ENCODE assay signal across 1 cellular context in the genomic region with DNA sequence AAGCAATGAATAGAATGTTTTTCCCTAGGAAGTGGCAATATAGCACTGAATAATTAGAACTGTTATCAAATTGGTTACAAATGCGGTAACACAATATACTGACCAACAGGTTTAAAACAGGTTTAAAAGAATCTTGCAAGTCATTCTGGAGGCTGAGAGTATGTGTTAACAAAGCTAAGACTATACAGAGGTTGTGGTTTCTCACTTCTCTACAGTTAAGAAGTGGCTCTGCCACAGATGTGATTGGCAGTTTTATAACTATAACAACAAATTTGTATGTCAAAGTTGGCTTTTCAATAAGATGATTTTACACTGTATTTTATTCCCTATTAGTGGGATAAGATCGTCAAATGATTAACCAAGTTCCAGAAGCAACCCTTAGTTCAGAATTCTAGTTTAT.
A peak's percentile ranks its signal among the peaks of the same experiment; 100 is the strongest.
TF ChIP-seq lines count a peak whose summit lies in the region.

No MANE protein-coding gene starts in this region.

TF ChIP-seq in GM12878, 131 proteins besides CTCF, POLR2A, EP300 and RAD21 (continued from another document):
- TF ChIP-seq, protein P1, sequence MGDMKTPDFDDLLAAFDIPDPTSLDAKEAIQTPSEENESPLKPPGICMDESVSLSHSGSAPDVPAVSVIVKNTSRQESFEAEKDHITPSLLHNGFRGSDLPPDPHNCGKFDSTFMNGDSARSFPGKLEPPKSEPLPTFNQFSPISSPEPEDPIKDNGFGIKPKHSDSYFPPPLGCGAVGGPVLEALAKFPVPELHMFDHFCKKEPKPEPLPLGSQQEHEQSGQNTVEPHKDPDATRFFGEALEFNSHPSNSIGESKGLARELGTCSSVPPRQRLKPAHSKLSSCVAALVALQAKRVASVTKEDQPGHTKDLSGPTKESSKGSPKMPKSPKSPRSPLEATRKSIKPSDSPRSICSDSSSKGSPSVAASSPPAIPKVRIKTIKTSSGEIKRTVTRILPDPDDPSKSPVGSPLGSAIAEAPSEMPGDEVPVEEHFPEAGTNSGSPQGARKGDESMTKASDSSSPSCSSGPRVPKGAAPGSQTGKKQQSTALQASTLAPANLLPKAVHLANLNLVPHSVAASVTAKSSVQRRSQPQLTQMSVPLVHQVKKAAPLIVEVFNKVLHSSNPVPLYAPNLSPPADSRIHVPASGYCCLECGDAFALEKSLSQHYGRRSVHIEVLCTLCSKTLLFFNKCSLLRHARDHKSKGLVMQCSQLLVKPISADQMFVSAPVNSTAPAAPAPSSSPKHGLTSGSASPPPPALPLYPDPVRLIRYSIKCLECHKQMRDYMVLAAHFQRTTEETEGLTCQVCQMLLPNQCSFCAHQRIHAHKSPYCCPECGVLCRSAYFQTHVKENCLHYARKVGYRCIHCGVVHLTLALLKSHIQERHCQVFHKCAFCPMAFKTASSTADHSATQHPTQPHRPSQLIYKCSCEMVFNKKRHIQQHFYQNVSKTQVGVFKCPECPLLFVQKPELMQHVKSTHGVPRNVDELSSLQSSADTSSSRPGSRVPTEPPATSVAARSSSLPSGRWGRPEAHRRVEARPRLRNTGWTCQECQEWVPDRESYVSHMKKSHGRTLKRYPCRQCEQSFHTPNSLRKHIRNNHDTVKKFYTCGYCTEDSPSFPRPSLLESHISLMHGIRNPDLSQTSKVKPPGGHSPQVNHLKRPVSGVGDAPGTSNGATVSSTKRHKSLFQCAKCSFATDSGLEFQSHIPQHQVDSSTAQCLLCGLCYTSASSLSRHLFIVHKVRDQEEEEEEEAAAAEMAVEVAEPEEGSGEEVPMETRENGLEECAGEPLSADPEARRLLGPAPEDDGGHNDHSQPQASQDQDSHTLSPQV (IDR thresholded peaks at IDR 0.05) = no peak
- no peak for TF ChIP-seq MEF2A (IDR thresholded peaks at IDR 0.05; ENCODE audit: insufficient read depth, low read depth, low read length)
- peak; percentile 81 for TF ChIP-seq SPI1 (IDR thresholded peaks at IDR 0.05; ENCODE audit: borderline replicate concordance, insufficient read depth, low read depth, low read length)
- TF ChIP-seq ATF7 (IDR thresholded peaks at IDR 0.05; ENCODE audit: low read depth) = 0 out of 2 replicates have a peak, but pooled peaks have one; percentile 18
- TF ChIP-seq IKZF2 (IDR thresholded peaks at IDR 0.05) = peak in 1 of 2 experiments; percentile 14; a peak in 1 of 4 replicates
- TF ChIP-seq, protein P2, sequence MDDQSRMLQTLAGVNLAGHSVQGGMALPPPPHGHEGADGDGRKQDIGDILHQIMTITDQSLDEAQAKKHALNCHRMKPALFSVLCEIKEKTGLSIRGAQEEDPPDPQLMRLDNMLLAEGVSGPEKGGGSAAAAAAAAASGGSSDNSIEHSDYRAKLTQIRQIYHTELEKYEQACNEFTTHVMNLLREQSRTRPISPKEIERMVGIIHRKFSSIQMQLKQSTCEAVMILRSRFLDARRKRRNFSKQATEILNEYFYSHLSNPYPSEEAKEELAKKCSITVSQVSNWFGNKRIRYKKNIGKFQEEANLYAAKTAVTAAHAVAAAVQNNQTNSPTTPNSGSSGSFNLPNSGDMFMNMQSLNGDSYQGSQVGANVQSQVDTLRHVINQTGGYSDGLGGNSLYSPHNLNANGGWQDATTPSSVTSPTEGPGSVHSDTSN (IDR thresholded peaks at IDR 0.05; ENCODE audit: insufficient replicate concordance, low read depth, low read length) = peak; percentile 36
- peak; percentile 70; the same call in 1 of the 2 replicates for TF ChIP-seq MTA2 (IDR thresholded peaks at IDR 0.05; ENCODE audit: low read depth)
- TF ChIP-seq RUNX3 (IDR thresholded peaks at IDR 0.05; ENCODE audit: low read length) = peak; percentile 86
- TF ChIP-seq KAT2A (conservative IDR thresholded peaks at IDR 0.05; ENCODE audit: control insufficient read depth, low read depth, low read length) = no peak
- TF ChIP-seq, protein P3, sequence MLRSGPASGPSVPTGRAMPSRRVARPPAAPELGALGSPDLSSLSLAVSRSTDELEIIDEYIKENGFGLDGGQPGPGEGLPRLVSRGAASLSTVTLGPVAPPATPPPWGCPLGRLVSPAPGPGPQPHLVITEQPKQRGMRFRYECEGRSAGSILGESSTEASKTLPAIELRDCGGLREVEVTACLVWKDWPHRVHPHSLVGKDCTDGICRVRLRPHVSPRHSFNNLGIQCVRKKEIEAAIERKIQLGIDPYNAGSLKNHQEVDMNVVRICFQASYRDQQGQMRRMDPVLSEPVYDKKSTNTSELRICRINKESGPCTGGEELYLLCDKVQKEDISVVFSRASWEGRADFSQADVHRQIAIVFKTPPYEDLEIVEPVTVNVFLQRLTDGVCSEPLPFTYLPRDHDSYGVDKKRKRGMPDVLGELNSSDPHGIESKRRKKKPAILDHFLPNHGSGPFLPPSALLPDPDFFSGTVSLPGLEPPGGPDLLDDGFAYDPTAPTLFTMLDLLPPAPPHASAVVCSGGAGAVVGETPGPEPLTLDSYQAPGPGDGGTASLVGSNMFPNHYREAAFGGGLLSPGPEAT (IDR thresholded peaks at IDR 0.05; ENCODE audit: low read depth) = 0 out of 2 replicates have a peak, but pooled peaks have one; percentile 33
- TF ChIP-seq, protein P4, sequence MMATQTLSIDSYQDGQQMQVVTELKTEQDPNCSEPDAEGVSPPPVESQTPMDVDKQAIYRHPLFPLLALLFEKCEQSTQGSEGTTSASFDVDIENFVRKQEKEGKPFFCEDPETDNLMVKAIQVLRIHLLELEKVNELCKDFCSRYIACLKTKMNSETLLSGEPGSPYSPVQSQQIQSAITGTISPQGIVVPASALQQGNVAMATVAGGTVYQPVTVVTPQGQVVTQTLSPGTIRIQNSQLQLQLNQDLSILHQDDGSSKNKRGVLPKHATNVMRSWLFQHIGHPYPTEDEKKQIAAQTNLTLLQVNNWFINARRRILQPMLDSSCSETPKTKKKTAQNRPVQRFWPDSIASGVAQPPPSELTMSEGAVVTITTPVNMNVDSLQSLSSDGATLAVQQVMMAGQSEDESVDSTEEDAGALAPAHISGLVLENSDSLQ (IDR thresholded peaks at IDR 0.05) = peak; percentile 92
- TF ChIP-seq, protein P5, sequence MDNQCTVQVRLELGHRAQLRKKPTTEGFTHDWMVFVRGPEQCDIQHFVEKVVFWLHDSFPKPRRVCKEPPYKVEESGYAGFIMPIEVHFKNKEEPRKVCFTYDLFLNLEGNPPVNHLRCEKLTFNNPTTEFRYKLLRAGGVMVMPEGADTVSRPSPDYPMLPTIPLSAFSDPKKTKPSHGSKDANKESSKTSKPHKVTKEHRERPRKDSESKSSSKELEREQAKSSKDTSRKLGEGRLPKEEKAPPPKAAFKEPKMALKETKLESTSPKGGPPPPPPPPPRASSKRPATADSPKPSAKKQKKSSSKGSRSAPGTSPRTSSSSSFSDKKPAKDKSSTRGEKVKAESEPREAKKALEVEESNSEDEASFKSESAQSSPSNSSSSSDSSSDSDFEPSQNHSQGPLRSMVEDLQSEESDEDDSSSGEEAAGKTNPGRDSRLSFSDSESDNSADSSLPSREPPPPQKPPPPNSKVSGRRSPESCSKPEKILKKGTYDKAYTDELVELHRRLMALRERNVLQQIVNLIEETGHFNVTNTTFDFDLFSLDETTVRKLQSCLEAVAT (IDR thresholded peaks at IDR 0.05) = 0 out of 2 replicates have a peak, but pooled peaks have one; percentile 36
